8 cellular contexts compared by ENCODE assay signal in genomic region chr12:50070314-50071060, GRCh38. TPM values are rescaled to one million over a fixed set of nuclear protein-coding genes. Genes with fewer than 3 reads are reported as not detected.
DNase-seq lines count a peak whose midpoint lies in the region; ATAC-seq, FAIRE-seq and TF ChIP-seq lines count a peak whose summit lies in the region.

No MANE protein-coding gene starts in this region.

- dilution Hi-C loops in endothelial cell of umbilical vein (cut with MboI; ENCODE audit: extremely low pct_ligation_motif_present, low sequenced_read_pairs), result loop anchor here (25.0 kb wide), 1 partner anchor 108 kb away; the partner anchor contains the start of genes AQP2, AQP5 and AQP6

- H3K9me3 Mint-ChIP-seq in HFFc6, result no peaks in the 10 kb centered on the region
- H3K9me3 Mint-ChIP-seq in activated CD4-positive, alpha-beta memory T cell treated with anti-CD3 and anti-CD28 coated beads, Interleukin-2, amount 10 ng/mL, durations not matched to agents 7 days and 5 days, result no peaks in the 10 kb centered on the region

- no peaks in the 10 kb centered on the region for H3K9me1 ChIP-seq in endothelial cell of umbilical vein (replicated peaks; ENCODE audit: control insufficient read depth, extremely low read depth, insufficient read depth, low read length)

- TF ChIP-seq POLR2A in endothelial cell of umbilical vein (IDR thresholded peaks at IDR 0.05; ENCODE audit: low read depth, low read length), result no peak

- H3K27ac ChIP-seq in endothelial cell of umbilical vein (ENCODE audit: insufficient read depth, low read depth, low read length), result no peak overlapping the region
- H3K27ac ChIP-seq in mucosa of rectum (ENCODE audit: low read depth in 2 of 2, low read length in 2 of 2), result no peak overlapping the region

- intact Hi-C loops in endothelial cell of umbilical vein (cut with micrococcal nuclease), result loop anchor here (1.0 to 5.0 kb wide), 5 partner anchors 31 to 293 kb away; no protein-coding TSS in a partner anchor

- H3K9me3 ChIP-seq in endothelial cell of umbilical vein (replicated peaks; ENCODE audit: control insufficient read depth, insufficient read depth, low read length) (no peaks in the 10 kb centered on the region), mucosa of rectum (ENCODE audit: control insufficient read depth in 2 of 2, low read length in 2 of 2) (no peaks in the 10 kb centered on the region)

- H3K36me3 ChIP-seq in endothelial cell of umbilical vein (ENCODE audit: control insufficient read depth in 2 of 2, extremely low read depth in 1 of 2, insufficient read depth in 2 of 2, low read length in 2 of 2) (no peaks in the 10 kb centered on the region), mucosa of rectum (ENCODE audit: control insufficient read depth in 2 of 2, insufficient read depth in 2 of 2, low read length in 2 of 2) (no peaks in the 10 kb centered on the region)

- DNase-seq in C1 segment of cervical spinal cord (lab: John Stamatoyannopoulos, UW) (peak in 12 of 14 donors; percentile 33 to 79 (median 62)), HFFc6 (peak; percentile 76), NCI-H82 (lab: John Stamatoyannopoulos, UW) (peak; percentile 89), endothelial cell of umbilical vein (ENCODE audit: low read depth, low spot score) (peak; percentile 76)
- DNase-seq in activated CD4-positive, alpha-beta memory T cell treated with anti-CD3 and anti-CD28 coated beads, Interleukin-2, amount 10 ng/mL, durations not matched to agents 7 days and 5 days, result peak; percentile 73
- peak; percentile 41 to 43 for DNase-seq in stimulated activated CD8-positive, alpha-beta memory T cell treated with anti-CD3 and anti-CD28 coated beads, Interleukin-7, amount 100 ng/mL, for 1 hour (ENCODE audit: low read depth in 2 of 2)

- H3K4me3 Mint-ChIP-seq in HFFc6, result peak overlapping the region; percentile 8; the same call in 1 of the 2 replicates
- no peak overlapping the region for H3K4me3 Mint-ChIP-seq in activated CD4-positive, alpha-beta memory T cell treated with anti-CD3 and anti-CD28 coated beads, Interleukin-2, amount 10 ng/mL, durations not matched to agents 7 days and 5 days

- H4K20me1 ChIP-seq in endothelial cell of umbilical vein (replicated peaks; ENCODE audit: control insufficient read depth, extremely low read depth, insufficient read depth, low read length), result no peaks in the 10 kb centered on the region

- POLR2A ChIA-PET in activated CD4-positive, alpha-beta memory T cell treated with anti-CD3 and anti-CD28 coated beads, Interleukin-2, amount 10 ng/mL, durations not matched to agents 7 days and 5 days (lab: Charles Lee), result interaction anchor here (0.8 to 1.4 kb wide), 3 partner anchors 14 to 103 kb away, joined by 3 to 4 read pairs (median 3); partner anchors contain the start of genes COX14 and SMARCD1
- POLR2A ChIA-PET in endothelial cell of umbilical vein (lab: Charles Lee), result interaction anchor here (0.6 to 0.7 kb wide), 2 partner anchors 14 to 233 kb away, joined by 3 read pairs; partner anchors contain the start of gene SMARCD1

- peak; percentile 94 for TF ChIP-seq CTCF in HFFc6 (IDR thresholded peaks at IDR 0.05)
- TF ChIP-seq CTCF in endothelial cell of umbilical vein (IDR thresholded peaks at IDR 0.05; ENCODE audit: extremely low read depth in 1 of 2, insufficient read depth in 1 of 2, low read depth in 1 of 2, low read length in 2 of 2), result peak; percentile 93 to 95

- no peak overlapping the region for H3K4me2 ChIP-seq in endothelial cell of umbilical vein (ENCODE audit: insufficient read depth, low read length)

- no TSS peak for BruUV-seq in endothelial cell of umbilical vein (replicated peaks; lab: Mats Ljungman, UMichigan)

- peaks cover 21% of the 10 kb centered on the region for H3K4me1 Mint-ChIP-seq in HFFc6 (ENCODE audit: low read depth)
- H3K4me1 Mint-ChIP-seq in activated CD4-positive, alpha-beta memory T cell treated with anti-CD3 and anti-CD28 coated beads, Interleukin-2, amount 10 ng/mL, durations not matched to agents 7 days and 5 days, result peaks cover 8% of the 10 kb centered on the region

- no peaks in the 10 kb centered on the region for H3K79me2 ChIP-seq in endothelial cell of umbilical vein (ENCODE audit: control insufficient read depth, insufficient read depth, low read length)

- ATAC-seq in GM21390 (IDR thresholded peaks at IDR 0.05; ENCODE audit: unreplicated experiment), result no peak

- H2AFZ ChIP-seq in endothelial cell of umbilical vein (ENCODE audit: low read depth, low read length), result peak overlapping the region; percentile 45

- peak overlapping the region; percentile 66 for H3K27ac Mint-ChIP-seq in HFFc6
- no peak overlapping the region for H3K27ac Mint-ChIP-seq in activated CD4-positive, alpha-beta memory T cell treated with anti-CD3 and anti-CD28 coated beads, Interleukin-2, amount 10 ng/mL, durations not matched to agents 7 days and 5 days

- H3K9ac ChIP-seq in endothelial cell of umbilical vein (replicated peaks; ENCODE audit: extremely low read depth, insufficient read depth, low read length) (no peak overlapping the region), mucosa of rectum (ENCODE audit: low read depth in 1 of 2, low read length in 2 of 2) (peak overlapping the region; percentile 33 to 52)

- H3K4me1 ChIP-seq in endothelial cell of umbilical vein (ENCODE audit: control insufficient read depth, extremely low read depth, insufficient read depth, low read length), result peaks cover 4% of the 10 kb centered on the region
- peaks cover 9 to 11% of the 10 kb centered on the region in 2 donors for H3K4me1 ChIP-seq in mucosa of rectum (ENCODE audit: control insufficient read depth in 2 of 2, insufficient read depth in 2 of 2, low read length in 2 of 2)

- no peak overlapping the region for H3K4me3 ChIP-seq in endothelial cell of umbilical vein (replicated peaks in 1 of 3; ENCODE audit: insufficient read depth in 1 of 3, low read depth in 1 of 3, low read length in 3 of 3)
- peak overlapping the region in 1 of 2 donors; percentile 31 for H3K4me3 ChIP-seq in mucosa of rectum (ENCODE audit: low read length in 2 of 2)

- FAIRE-seq in endothelial cell of umbilical vein (lab: Jason Lieb, UNC), result peak; percentile 94

- H3K27me3 Mint-ChIP-seq in HFFc6 (ENCODE audit: insufficient read depth), result peaks cover 2% of the 10 kb centered on the region; the same call in 1 of the 2 replicates
- H3K27me3 Mint-ChIP-seq in activated CD4-positive, alpha-beta memory T cell treated with anti-CD3 and anti-CD28 coated beads, Interleukin-2, amount 10 ng/mL, durations not matched to agents 7 days and 5 days, result peaks cover 4% of the 10 kb centered on the region

- CTCF ChIA-PET in activated CD4-positive, alpha-beta memory T cell treated with anti-CD3 and anti-CD28 coated beads, Interleukin-2, amount 10 ng/mL, durations not matched to agents 7 days and 5 days (lab: Charles Lee), result interaction anchor here (0.6 to 7.4 kb wide), 37 partner anchors 8 to 573 kb away, joined by 3 to 82 read pairs (median 4); partner anchors contain the start of genes CERS5, COX14, RACGAP1 and SMARCD1
- CTCF ChIA-PET in endothelial cell of umbilical vein (lab: Charles Lee), result interaction anchor here (0.6 to 12.1 kb wide), 48 partner anchors 8 to 325 kb away, joined by 3 to 317 read pairs (median 6); partner anchors contain the start of genes AQP6, BCDIN3D, CERS5 and COX14

- H3K27me3 ChIP-seq in endothelial cell of umbilical vein (ENCODE audit: control insufficient read depth in 2 of 2, insufficient read depth in 2 of 2, low read length in 2 of 2) (peaks cover 11% of the 10 kb centered on the region in 2 experiments), mucosa of rectum (ENCODE audit: control insufficient read depth in 2 of 2, insufficient read depth in 2 of 2, low read length in 2 of 2) (peaks cover 0 to 2% of the 10 kb centered on the region in 2 donors)

- no peaks in the 10 kb centered on the region for H3K36me3 Mint-ChIP-seq in HFFc6 (ENCODE audit: low read depth)
- H3K36me3 Mint-ChIP-seq in activated CD4-positive, alpha-beta memory T cell treated with anti-CD3 and anti-CD28 coated beads, Interleukin-2, amount 10 ng/mL, durations not matched to agents 7 days and 5 days (ENCODE audit: low read depth), result no peaks in the 10 kb centered on the region

RNA-seq across cellular contexts. Expression of gene ASIC1, which starts 13.1 kb away (rescaled TPM):
- 1 to 10 TPM; 1.3 to 2.4 (median 1.6) TPM for total RNA-seq in HFFc6 (2021; fragmentation: NEBNext Ultra II Directional; extraction: Animal tissue kit (Norgen Biotek cat#: 25700))
- under 1 TPM; 0.91 to 0.98 TPM for total RNA-seq in activated CD4-positive, alpha-beta memory T cell treated with anti-CD3 and anti-CD28 coated beads, Interleukin-2, amount 10 ng/mL, durations not matched to agents 7 days and 5 days
- total RNA-seq in endothelial cell of umbilical vein, result 0.53 and 0.55 TPM in 2 replicates
- polyA plus RNA-seq in endothelial cell of umbilical vein, result 0.66 and 0.75 TPM in 2 replicates
- 0.32 and 0.56 TPM in 2 replicates for polyA plus RNA-seq in endothelial cell of umbilical vein (2011; cell fraction: cytosol; rRNA removed)
- polyA plus RNA-seq in endothelial cell of umbilical vein (2011; cell fraction: nucleus; rRNA removed), result 1.4 and 1.8 TPM in 2 replicates
- polyA plus RNA-seq in endothelial cell of umbilical vein (2012), result 1.1 and 1.2 TPM in 2 replicates
- 0.90 and 1.1 TPM in 2 replicates for polyA minus RNA-seq in endothelial cell of umbilical vein
- polyA minus RNA-seq in endothelial cell of umbilical vein (2011; cell fraction: cytosol; rRNA and poly(A)+ RNA removed), result 3.4 TPM
- polyA minus RNA-seq in endothelial cell of umbilical vein (2011; cell fraction: nucleus; rRNA and poly(A)+ RNA removed), result 0.58 and 0.67 TPM in 2 replicates

RNA-seq across cellular contexts. Expression of gene SMARCD1, which starts 14.7 kb away (rescaled TPM):
- 10 to 100 TPM; 37.6 to 59.1 (median 44.2) TPM for total RNA-seq in HFFc6 (2021; fragmentation: NEBNext Ultra II Directional; extraction: Animal tissue kit (Norgen Biotek cat#: 25700))
- 10 to 100 TPM; 57.3 to 63.3 TPM for total RNA-seq in activated CD4-positive, alpha-beta memory T cell treated with anti-CD3 and anti-CD28 coated beads, Interleukin-2, amount 10 ng/mL, durations not matched to agents 7 days and 5 days
- 86.6 and 101 TPM in 2 replicates for total RNA-seq in endothelial cell of umbilical vein
- 94.2 and 94.3 TPM in 2 replicates for polyA plus RNA-seq in endothelial cell of umbilical vein
- 85.9 and 89.8 TPM in 2 replicates for polyA plus RNA-seq in endothelial cell of umbilical vein (2011; cell fraction: cytosol; rRNA removed)
- 206 and 214 TPM in 2 replicates for polyA plus RNA-seq in endothelial cell of umbilical vein (2011; cell fraction: nucleus; rRNA removed)
- 69.0 and 80.7 TPM in 2 replicates for polyA plus RNA-seq in endothelial cell of umbilical vein (2012)
- 125 and 129 TPM in 2 replicates for polyA minus RNA-seq in endothelial cell of umbilical vein
- 68.2 TPM for polyA minus RNA-seq in endothelial cell of umbilical vein (2011; cell fraction: cytosol; rRNA and poly(A)+ RNA removed)
- polyA minus RNA-seq in endothelial cell of umbilical vein (2011; cell fraction: nucleus; rRNA and poly(A)+ RNA removed), result 85.9 and 108 TPM in 2 replicates

RNA-seq across cellular contexts. Expression of gene GPD1, which starts 33.3 kb away (rescaled TPM):
- total RNA-seq in HFFc6 (2021; fragmentation: NEBNext Ultra II Directional; extraction: Animal tissue kit (Norgen Biotek cat#: 25700)), result under 1 TPM in 1 of 6 experiments, not detected in 5; 0.20 TPM
- total RNA-seq in activated CD4-positive, alpha-beta memory T cell treated with anti-CD3 and anti-CD28 coated beads, Interleukin-2, amount 10 ng/mL, durations not matched to agents 7 days and 5 days, result under 1 TPM; 0.28 to 0.40 TPM
- total RNA-seq in endothelial cell of umbilical vein, result 0.48 TPM in 1 of 2 replicates, not detected in the other
- polyA plus RNA-seq in endothelial cell of umbilical vein, result 0.07 and 0.10 TPM in 2 replicates
- 0.04 TPM in 1 of 2 replicates, not detected in the other for polyA plus RNA-seq in endothelial cell of umbilical vein (2011; cell fraction: cytosol; rRNA removed)
- 0.36 and 0.71 TPM in 2 replicates for polyA plus RNA-seq in endothelial cell of umbilical vein (2011; cell fraction: nucleus; rRNA removed)
- polyA plus RNA-seq in endothelial cell of umbilical vein (2012), result not detected in 2 replicates
- 1.0 TPM in 1 of 2 replicates, not detected in the other for polyA minus RNA-seq in endothelial cell of umbilical vein
- polyA minus RNA-seq in endothelial cell of umbilical vein (2011; cell fraction: cytosol; rRNA and poly(A)+ RNA removed), result not detected
- 0.82 and 0.91 TPM in 2 replicates for polyA minus RNA-seq in endothelial cell of umbilical vein (2011; cell fraction: nucleus; rRNA and poly(A)+ RNA removed)

RNA-seq across cellular contexts. Expression of gene COX14, which starts 41.5 kb away (rescaled TPM):
- 10 to 100 TPM; 44.4 to 77.8 (median 53.4) TPM for total RNA-seq in HFFc6 (2021; fragmentation: NEBNext Ultra II Directional; extraction: Animal tissue kit (Norgen Biotek cat#: 25700))
- 10 to 100 TPM; 53.5 to 55.3 TPM for total RNA-seq in activated CD4-positive, alpha-beta memory T cell treated with anti-CD3 and anti-CD28 coated beads, Interleukin-2, amount 10 ng/mL, durations not matched to agents 7 days and 5 days
- total RNA-seq in endothelial cell of umbilical vein, result 40.0 and 40.3 TPM in 2 replicates
- 106 and 114 TPM in 2 replicates for polyA plus RNA-seq in endothelial cell of umbilical vein
- polyA plus RNA-seq in endothelial cell of umbilical vein (2011; cell fraction: cytosol; rRNA removed), result 94.7 and 115 TPM in 2 replicates
- 22.1 and 26.6 TPM in 2 replicates for polyA plus RNA-seq in endothelial cell of umbilical vein (2011; cell fraction: nucleus; rRNA removed)
- polyA plus RNA-seq in endothelial cell of umbilical vein (2012), result 59.2 and 75.4 TPM in 2 replicates
- polyA minus RNA-seq in endothelial cell of umbilical vein, result 47.8 and 48.2 TPM in 2 replicates
- polyA minus RNA-seq in endothelial cell of umbilical vein (2011; cell fraction: cytosol; rRNA and poly(A)+ RNA removed), result 26.9 TPM
- polyA minus RNA-seq in endothelial cell of umbilical vein (2011; cell fraction: nucleus; rRNA and poly(A)+ RNA removed), result 13.0 and 16.5 TPM in 2 replicates

RNA-seq across cellular contexts. Expression of gene RACGAP1, which starts 45.2 kb away (rescaled TPM):
- 100 to 1,000 TPM in 5 of 6 experiments, 10 to 100 TPM in 1; 52.6 to 119 (median 104) TPM for total RNA-seq in HFFc6 (2021; fragmentation: NEBNext Ultra II Directional; extraction: Animal tissue kit (Norgen Biotek cat#: 25700))
- total RNA-seq in activated CD4-positive, alpha-beta memory T cell treated with anti-CD3 and anti-CD28 coated beads, Interleukin-2, amount 10 ng/mL, durations not matched to agents 7 days and 5 days, result 100 to 1,000 TPM; 172 to 179 TPM
- 56.3 and 62.9 TPM in 2 replicates for total RNA-seq in endothelial cell of umbilical vein
- 15.4 and 16.5 TPM in 2 replicates for polyA plus RNA-seq in endothelial cell of umbilical vein
- polyA plus RNA-seq in endothelial cell of umbilical vein (2011; cell fraction: cytosol; rRNA removed), result 30.8 and 31.7 TPM in 2 replicates
- polyA plus RNA-seq in endothelial cell of umbilical vein (2011; cell fraction: nucleus; rRNA removed), result 35.0 and 37.2 TPM in 2 replicates
- 30.3 and 55.7 TPM in 2 replicates for polyA plus RNA-seq in endothelial cell of umbilical vein (2012)
- polyA minus RNA-seq in endothelial cell of umbilical vein, result 42.7 and 50.6 TPM in 2 replicates
- polyA minus RNA-seq in endothelial cell of umbilical vein (2011; cell fraction: cytosol; rRNA and poly(A)+ RNA removed), result 104 TPM
- polyA minus RNA-seq in endothelial cell of umbilical vein (2011; cell fraction: nucleus; rRNA and poly(A)+ RNA removed), result 14.4 and 22.9 TPM in 2 replicates
